In genomic region chr12:94297876-94298520, GRCh38 we compare ENCODE assay signal across 1 cellular context.
A peak's percentile ranks its signal among the peaks of the same experiment; 100 is the strongest.
TF ChIP-seq lines count a peak whose summit lies in the region.

No MANE protein-coding gene starts in this region.

TF ChIP-seq in K562, 482 proteins besides CTCF, POLR2A, EP300 and RAD21 (continued from another document):
- TF ChIP-seq ZBTB12 (CRISPR knock-in tag; IDR thresholded peaks at IDR 0.05) = no peak
- no peak for TF ChIP-seq PURB (CRISPR knock-in tag; IDR thresholded peaks at IDR 0.05; ENCODE audit: low read depth)
- TF ChIP-seq FOXA3 (CRISPR knock-in tag; conservative IDR thresholded peaks at IDR 0.05 in 1 of 2, IDR thresholded peaks at IDR 0.05 in 1 of 2) = peak in 1 of 2 experiments; percentile 55; a peak in 2 of 4 replicates
- TF ChIP-seq KDM1A (IDR thresholded peaks at IDR 0.05) = peak; percentile 32 to 60; a peak in 1 of 4 replicates
